Comparison of ENCODE assay signal across 12 cellular contexts in the genomic region with DNA sequence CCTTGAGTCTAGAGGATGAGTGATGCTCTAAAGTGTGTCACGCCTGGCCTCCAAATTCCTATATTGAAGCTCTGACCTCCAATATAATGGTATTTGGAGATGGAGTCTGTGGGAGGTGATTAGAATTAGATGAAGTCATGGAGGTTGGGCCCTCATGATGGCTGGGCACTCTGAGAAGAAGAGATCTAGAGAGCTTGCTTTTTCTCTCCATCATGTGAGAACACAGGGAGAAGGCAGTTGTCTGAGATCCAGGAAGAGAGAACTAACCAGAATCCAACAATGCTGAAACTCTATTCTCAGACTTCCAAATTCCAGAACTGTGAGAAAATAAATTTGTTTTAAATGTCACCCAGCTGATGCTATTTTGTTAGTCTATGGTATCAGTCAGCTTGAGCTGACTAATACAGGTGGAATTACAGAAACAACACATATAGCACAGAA. TPM values are rescaled to one million over a fixed set of nuclear protein-coding genes. Genes with fewer than 3 reads are reported as not detected.
DNase-seq lines count a peak whose midpoint lies in the region; ATAC-seq and TF ChIP-seq lines count a peak whose summit lies in the region.
"Had no signal": no experiment of that assay in that cellular context is flagged by ENCODE, and none has a peak within 500 bp of the region (broad histone marks: within the 10 kb centered on the region; RNA-seq: fewer than 3 reads in every experiment).

No MANE protein-coding gene starts in this region.

- no peaks in the 10 kb centered on the region for H3K9me3 Mint-ChIP-seq in stimulated activated effector memory CD8-positive, alpha-beta T cell treated with anti-CD3 and anti-CD28 coated beads, Interleukin-12 subunit alpha, Interleukin-12 subunit beta, amount 100 ng/mL, for 72 hours
- H3K9me3 Mint-ChIP-seq: IgD-negative memory B cell had no signal

- ATAC-seq in SK-N-SH treated with all-trans-retinoic acid at 6 μM for 48 hours (peak; percentile 63), GM21576 (IDR thresholded peaks at IDR 0.05; ENCODE audit: unreplicated experiment) (no peak)
- no peak for ATAC-seq in stimulated activated effector memory CD8-positive, alpha-beta T cell treated with anti-CD3 and anti-CD28 coated beads, Interleukin-12 subunit alpha, Interleukin-12 subunit beta, amount 100 ng/mL, for 72 hours

- peak; percentile 20 for DNase-seq in activated CD8-positive, alpha-beta memory T cell treated with anti-CD3 and anti-CD28 coated beads, Interleukin-2, amount 50 U/mL, for 48 hours
- no peak for DNase-seq in activated CD8-positive, alpha-beta memory T cell treated with anti-CD3 and anti-CD28 coated beads for 24 hours
- DNase-seq in fibroblast of the aortic adventitia (ENCODE audit: low read depth) (peak; percentile 84), anterior cingulate cortex (lab: John Stamatoyannopoulos, UW) (no peak), T-helper 9 cell (no peak)
- no peak for DNase-seq in stimulated activated effector memory CD8-positive, alpha-beta T cell treated with anti-CD3 and anti-CD28 coated beads, Interleukin-12 subunit alpha, Interleukin-12 subunit beta, amount 100 ng/mL, for 72 hours (ENCODE audit: low spot score in 2 of 2)
- DNase-seq: central memory CD4-positive, alpha-beta T cell; heart left ventricle; stimulated activated CD4-positive, alpha-beta T cell treated with anti-CD3 and anti-CD28 coated beads, Interleukin-12 subunit alpha, Interleukin-12 subunit beta, amount 100 ng/mL, for 4 hours had no signal

- H3K4me3 ChIP-seq in fibroblast of the aortic adventitia (ENCODE audit: low read depth, low read length): no peak overlapping the region
- H3K4me3 ChIP-seq: heart left ventricle had no signal

- peak overlapping the region; percentile 48 for H3K27ac Mint-ChIP-seq in stimulated activated effector memory CD8-positive, alpha-beta T cell treated with anti-CD3 and anti-CD28 coated beads, Interleukin-12 subunit alpha, Interleukin-12 subunit beta, amount 100 ng/mL, for 72 hours

- H3K36me3 Mint-ChIP-seq in stimulated activated effector memory CD8-positive, alpha-beta T cell treated with anti-CD3 and anti-CD28 coated beads, Interleukin-12 subunit alpha, Interleukin-12 subunit beta, amount 100 ng/mL, for 72 hours: peaks cover 17% of the 10 kb centered on the region

- TF ChIP-seq CTCF in fibroblast of the aortic adventitia (IDR thresholded peaks at IDR 0.05; ENCODE audit: insufficient read depth, low read length): no peak

- H3K4me1 Mint-ChIP-seq in stimulated activated effector memory CD8-positive, alpha-beta T cell treated with anti-CD3 and anti-CD28 coated beads, Interleukin-12 subunit alpha, Interleukin-12 subunit beta, amount 100 ng/mL, for 72 hours: peaks cover 38% of the 10 kb centered on the region

- no peak overlapping the region for H3K4me3 Mint-ChIP-seq in stimulated activated effector memory CD8-positive, alpha-beta T cell treated with anti-CD3 and anti-CD28 coated beads, Interleukin-12 subunit alpha, Interleukin-12 subunit beta, amount 100 ng/mL, for 72 hours
- H3K4me3 Mint-ChIP-seq: IgD-negative memory B cell had no signal

TF ChIP-seq in SK-N-SH treated with all-trans-retinoic acid at 6 μM for 48 hours, 23 proteins besides CTCF, POLR2A, EP300 and RAD21:
- TF ChIP-seq PPARA (CRISPR knock-in tag; IDR thresholded peaks at IDR 0.05; ENCODE audit: borderline replicate concordance): no peak
- TF ChIP-seq ZNF8 (CRISPR knock-in tag; IDR thresholded peaks at IDR 0.05): no peak
- TF ChIP-seq ISL1 (CRISPR knock-in tag; IDR thresholded peaks at IDR 0.05): no peak
- no peak for TF ChIP-seq ZNF565 (CRISPR knock-in tag; conservative IDR thresholded peaks at IDR 0.05; ENCODE audit: low read depth)
- no peak for TF ChIP-seq TCF4 (CRISPR knock-in tag; IDR thresholded peaks at IDR 0.05; ENCODE audit: borderline replicate concordance)
- TF ChIP-seq, protein P1, sequence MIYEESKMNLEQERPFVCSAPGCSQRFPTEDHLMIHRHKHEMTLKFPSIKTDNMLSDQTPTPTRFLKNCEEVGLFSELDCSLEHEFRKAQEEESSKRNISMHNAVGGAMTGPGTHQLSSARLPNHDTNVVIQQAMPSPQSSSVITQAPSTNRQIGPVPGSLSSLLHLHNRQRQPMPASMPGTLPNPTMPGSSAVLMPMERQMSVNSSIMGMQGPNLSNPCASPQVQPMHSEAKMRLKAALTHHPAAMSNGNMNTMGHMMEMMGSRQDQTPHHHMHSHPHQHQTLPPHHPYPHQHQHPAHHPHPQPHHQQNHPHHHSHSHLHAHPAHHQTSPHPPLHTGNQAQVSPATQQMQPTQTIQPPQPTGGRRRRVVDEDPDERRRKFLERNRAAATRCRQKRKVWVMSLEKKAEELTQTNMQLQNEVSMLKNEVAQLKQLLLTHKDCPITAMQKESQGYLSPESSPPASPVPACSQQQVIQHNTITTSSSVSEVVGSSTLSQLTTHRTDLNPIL (CRISPR knock-in tag; IDR thresholded peaks at IDR 0.05; ENCODE audit: low read depth): no peak
- no peak for TF ChIP-seq ARNTL (CRISPR knock-in tag; IDR thresholded peaks at IDR 0.05; ENCODE audit: borderline replicate concordance, low read depth)
- TF ChIP-seq ZNF70 (CRISPR knock-in tag; IDR thresholded peaks at IDR 0.05): no peak
- no peak for TF ChIP-seq ZC3H10 (CRISPR knock-in tag; IDR thresholded peaks at IDR 0.05)
- TF ChIP-seq ZFP3 (CRISPR knock-in tag; IDR thresholded peaks at IDR 0.05): no peak
- TF ChIP-seq CSRNP3 (CRISPR knock-in tag; IDR thresholded peaks at IDR 0.05): no peak
- TF ChIP-seq RARB (CRISPR knock-in tag; IDR thresholded peaks at IDR 0.05): no peak
- no peak for TF ChIP-seq PATZ1 (CRISPR knock-in tag; IDR thresholded peaks at IDR 0.05; ENCODE audit: borderline replicate concordance)
- TF ChIP-seq, protein P2, sequence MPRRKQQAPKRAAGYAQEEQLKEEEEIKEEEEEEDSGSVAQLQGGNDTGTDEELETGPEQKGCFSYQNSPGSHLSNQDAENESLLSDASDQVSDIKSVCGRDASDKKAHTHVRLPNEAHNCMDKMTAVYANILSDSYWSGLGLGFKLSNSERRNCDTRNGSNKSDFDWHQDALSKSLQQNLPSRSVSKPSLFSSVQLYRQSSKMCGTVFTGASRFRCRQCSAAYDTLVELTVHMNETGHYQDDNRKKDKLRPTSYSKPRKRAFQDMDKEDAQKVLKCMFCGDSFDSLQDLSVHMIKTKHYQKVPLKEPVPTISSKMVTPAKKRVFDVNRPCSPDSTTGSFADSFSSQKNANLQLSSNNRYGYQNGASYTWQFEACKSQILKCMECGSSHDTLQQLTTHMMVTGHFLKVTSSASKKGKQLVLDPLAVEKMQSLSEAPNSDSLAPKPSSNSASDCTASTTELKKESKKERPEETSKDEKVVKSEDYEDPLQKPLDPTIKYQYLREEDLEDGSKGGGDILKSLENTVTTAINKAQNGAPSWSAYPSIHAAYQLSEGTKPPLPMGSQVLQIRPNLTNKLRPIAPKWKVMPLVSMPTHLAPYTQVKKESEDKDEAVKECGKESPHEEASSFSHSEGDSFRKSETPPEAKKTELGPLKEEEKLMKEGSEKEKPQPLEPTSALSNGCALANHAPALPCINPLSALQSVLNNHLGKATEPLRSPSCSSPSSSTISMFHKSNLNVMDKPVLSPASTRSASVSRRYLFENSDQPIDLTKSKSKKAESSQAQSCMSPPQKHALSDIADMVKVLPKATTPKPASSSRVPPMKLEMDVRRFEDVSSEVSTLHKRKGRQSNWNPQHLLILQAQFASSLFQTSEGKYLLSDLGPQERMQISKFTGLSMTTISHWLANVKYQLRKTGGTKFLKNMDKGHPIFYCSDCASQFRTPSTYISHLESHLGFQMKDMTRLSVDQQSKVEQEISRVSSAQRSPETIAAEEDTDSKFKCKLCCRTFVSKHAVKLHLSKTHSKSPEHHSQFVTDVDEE (CRISPR knock-in tag; IDR thresholded peaks at IDR 0.05): no peak

RNA-seq across cellular contexts. Expression of gene RNF216, which starts 15.1 kb away (rescaled TPM):
- 40.4 and 69.4 TPM in 2 replicates for total RNA-seq in fibroblast of the aortic adventitia (ENCODE audit: low replicate concordance)

Comparison
In these comparisons a context has a peak if more than half of its experiments do, and no peak if none do; other contexts are left out.
1. DNase-seq: peak in activated CD8-positive, alpha-beta memory T cell treated with anti-CD3 and anti-CD28 coated beads, Interleukin-2, amount 50 U/mL, for 48 hours (single experiment) and fibroblast of the aortic adventitia (single experiment); none in activated CD8-positive, alpha-beta memory T cell treated with anti-CD3 and anti-CD28 coated beads for 24 hours (single experiment), stimulated activated effector memory CD8-positive, alpha-beta T cell treated with anti-CD3 and anti-CD28 coated beads, Interleukin-12 subunit alpha, Interleukin-12 subunit beta, amount 100 ng/mL, for 72 hours (0 of 2), anterior cingulate cortex (0 of 58) and T-helper 9 cell (single experiment).